ENCODE assay signal across 27 cellular contexts in the genomic region with DNA sequence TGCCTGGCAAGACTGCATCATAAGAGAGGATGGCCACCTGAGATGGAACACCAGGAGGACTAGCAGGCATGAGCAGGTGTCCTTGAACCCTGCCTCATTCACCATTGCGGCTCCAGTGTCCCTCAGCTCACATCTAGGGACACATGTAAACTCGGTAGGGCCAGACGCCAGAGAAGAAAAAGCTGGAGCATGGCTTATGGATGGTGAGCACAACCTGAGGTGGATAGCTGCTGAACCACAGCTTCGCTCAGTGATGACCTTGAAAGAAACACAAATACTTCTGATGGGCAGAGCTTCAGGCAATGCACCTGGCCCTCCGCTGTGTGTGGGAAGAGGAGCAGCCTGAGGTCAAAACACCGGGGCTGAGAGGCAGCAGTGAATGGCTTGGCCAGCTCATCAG.
A peak's percentile ranks its signal among the peaks of the same experiment; 100 is the strongest.
DNase-seq lines count a peak whose midpoint lies in the region; ATAC-seq, FAIRE-seq and TF ChIP-seq lines count a peak whose summit lies in the region.
"Had no signal": no experiment of that assay in that cellular context is flagged by ENCODE, and none has a peak within 500 bp of the region (broad histone marks: within the 10 kb centered on the region; RNA-seq: fewer than 3 reads in every experiment).

No MANE protein-coding gene starts in this region.

- H3K79me2 ChIP-seq in Loucy (ENCODE audit: insufficient read depth, low read length) (no peaks in the 10 kb centered on the region), H1 (ENCODE audit: control insufficient read depth in 1 of 2, insufficient read depth in 2 of 2, low read length in 2 of 2) (no peaks in the 10 kb centered on the region)

- no peak overlapping the region for H3K18ac ChIP-seq in H1 (ENCODE audit: extremely low read depth, low read length)

- H2AK5ac ChIP-seq in H1 (ENCODE audit: low read depth, low read length), result no peak overlapping the region

- no peak for ATAC-seq in activated CD4-positive, CD25-positive, alpha-beta regulatory T cell treated with anti-CD3 and anti-CD28 coated beads, Interleukin-2, amount 50 U/mL, for 24 hours
- no peak for ATAC-seq in HG03280 (IDR thresholded peaks at IDR 0.05; ENCODE audit: unreplicated experiment)
- ATAC-seq: activated T-cell treated with anti-CD3 and anti-CD28 coated beads, Interleukin-2, amount 50 U/mL, for 4 hours; foreskin keratinocyte; natural killer cell had no signal

- H3K4me3 ChIP-seq in Loucy (ENCODE audit: low read length, poor library complexity, severe bottlenecking), result peak overlapping the region; percentile 66
- no peak overlapping the region for H3K4me3 ChIP-seq in H1 (ENCODE audit: extremely low read depth in 1 of 4, insufficient read depth in 2 of 4, low read depth in 3 of 4, low read length in 4 of 4)
- H3K4me3 ChIP-seq in spleen, result no peak overlapping the region
- no peak overlapping the region for H3K4me3 ChIP-seq in WERI-Rb-1 (ENCODE audit: low read depth, low read length)
- H3K4me3 ChIP-seq: esophagus squamous epithelium, lung, thoracic aorta, uterus had no signal

- H3K23ac ChIP-seq in H1 (ENCODE audit: insufficient read length), result no peak overlapping the region

- no peak for FAIRE-seq in H1 (lab: Jason Lieb, UNC)
- FAIRE-seq: A204.1 had no signal

- no peak overlapping the region for H2BK20ac ChIP-seq in H1 (ENCODE audit: low read length)

- no peaks in the 10 kb centered on the region for H3K9me2 ChIP-seq in Loucy (replicated peaks; ENCODE audit: low read depth, low read length)

- WGBS in H1 (ENCODE audit: extremely low coverage in 1 of 2, insufficient coverage in 1 of 2, insufficient read length in 1 of 2, insufficient replicate concordance in 2 of 2, low coverage in 1 of 2, low lambda C conversion rate in 2 of 2, missing lambda C conversion rate in 1 of 2), 2 experiments, result 89% methylated on average over 6 of the region's 6 CpGs; no CpG with 5 or more reads in 1 of the 2 experiments
- WGBS in spleen, 5 donors, result 90 to 95% (median 94%) methylated on average over 6 of the region's 6 CpGs

- H3K4ac ChIP-seq in H1 (replicated peaks; ENCODE audit: insufficient read length, low read depth, low read length), result no peak overlapping the region

- POLR2A ChIA-PET in H1 (lab: Charles Lee; ENCODE audit: partially characterized antibody), result interaction anchor here (1.5 kb wide), 1 partner anchor 255 kb away, joined by 4 read pairs; no protein-coding TSS in a partner anchor

- H4K91ac ChIP-seq in H1 (replicated peaks; ENCODE audit: insufficient read length, low read length), result no peak overlapping the region

- H4K20me1 ChIP-seq in Loucy (ENCODE audit: insufficient read depth, low read length, poor library complexity, severe bottlenecking), result no peaks in the 10 kb centered on the region
- H4K20me1 ChIP-seq in H1 (replicated peaks in 1 of 2; ENCODE audit: control insufficient read depth in 1 of 2, insufficient read depth in 2 of 2, low read length in 2 of 2), result no peaks in the 10 kb centered on the region

- H3K4me2 ChIP-seq in Loucy (ENCODE audit: low read depth, low read length, poor library complexity, severe bottlenecking) (peak overlapping the region; percentile 72), H1 (ENCODE audit: insufficient read depth in 1 of 2, low read depth in 2 of 2, low read length in 2 of 2) (no peak overlapping the region)

- no peak overlapping the region for H2BK15ac ChIP-seq in H1 (ENCODE audit: low read length)

- no peak overlapping the region for H4K5ac ChIP-seq in H1 (ENCODE audit: insufficient read length, low read depth, low read length)

- H3K9ac ChIP-seq in Loucy (ENCODE audit: low read depth, low read length, poor library complexity, severe bottlenecking) (no peak overlapping the region), H1 (replicated peaks in 1 of 4; ENCODE audit: extremely low read depth in 1 of 4, low read depth in 3 of 4, low read length in 3 of 4) (no peak overlapping the region)

- H3K79me1 ChIP-seq in H1 (ENCODE audit: low read depth, low read length), result no peaks in the 10 kb centered on the region

- H2BK120ac ChIP-seq in H1 (replicated peaks; ENCODE audit: low read depth, low read length), result no peak overlapping the region

- peak overlapping the region; percentile 56; the same call in 1 of the 2 replicates for H2BK12ac ChIP-seq in H1 (ENCODE audit: low read depth, low read length)

- H4K8ac ChIP-seq in H1 (ENCODE audit: extremely low read depth, insufficient read depth, low read length), result no peak overlapping the region

- TF ChIP-seq RAD21 in H1 (IDR thresholded peaks at IDR 0.05 in 1 of 2, conservative IDR thresholded peaks at IDR 0.05 in 1 of 2; ENCODE audit: low read depth in 2 of 2, low read length in 2 of 2), result no peak

- no peak overlapping the region for H3K27ac ChIP-seq in H1 (ENCODE audit: low read depth, low read length)
- no peak overlapping the region for H3K27ac ChIP-seq in spleen
- H3K27ac ChIP-seq in WERI-Rb-1, result no peak overlapping the region
- H3K27ac ChIP-seq: foreskin keratinocyte, thoracic aorta, uterus had no signal

- H3K27me3 ChIP-seq in Loucy (ENCODE audit: insufficient read depth, low read length, poor library complexity, severe bottlenecking), result no peaks in the 10 kb centered on the region
- no peaks in the 10 kb centered on the region for H3K27me3 ChIP-seq in H1 (replicated peaks in 1 of 4; ENCODE audit: control insufficient read depth in 3 of 4, extremely low read depth in 1 of 4, insufficient read depth in 3 of 4, low read length in 3 of 4)
- H3K27me3 ChIP-seq in spleen (replicated peaks in 1 of 7), result no peaks in the 10 kb centered on the region
- peaks cover 80% of the 10 kb centered on the region for H3K27me3 ChIP-seq in WERI-Rb-1 (ENCODE audit: insufficient read depth, low read depth, severe bottlenecking)
- H3K27me3 ChIP-seq: esophagus squamous epithelium, foreskin keratinocyte, heart right ventricle, uterus had no signal

- no peak for TF ChIP-seq EP300 in H1 (IDR thresholded peaks at IDR 0.05; ENCODE audit: borderline replicate concordance in 1 of 2, low read depth in 2 of 2, low read length in 2 of 2)

- peak; percentile 22 for DNase-seq in activated CD4-positive, CD25-positive, alpha-beta regulatory T cell treated with anti-CD3 and anti-CD28 coated beads, Interleukin-2, amount 50 U/mL, for 72 hours
- DNase-seq in H1 (ENCODE audit: low read depth in 1 of 2, low spot score in 2 of 2) (no peak), spleen (peak; percentile 46), WERI-Rb-1 (no peak), NCI-H2029 treated with DMSO at 0.1 percent for 48 hours (lab: John Stamatoyannopoulos, UW) (no peak)
- DNase-seq: activated CD4-positive, alpha-beta T cell treated with anti-CD3 and anti-CD28 coated beads for 4 hours; activated gamma-delta T cell treated with Interleukin-2 at 50 U/mL for 16 hours; dermis blood vessel endothelial cell; DMS79 treated with DMSO at 0.1 percent for 48 hours; esophagus squamous epithelium; foreskin keratinocyte; GDM1; heart right ventricle; NCI-H1930; NCI-H524 treated with DMSO at 0.1 percent for 48 hours; OCI-M1; stimulated activated naive CD4-positive, alpha-beta T cell treated with Interleukin-2 at 50 U/mL for 16 hours; T-helper 2 cell; uterus had no signal

- H3K36me3 ChIP-seq in Loucy (ENCODE audit: insufficient read depth, low read length) (no peaks in the 10 kb centered on the region), H1 (ENCODE audit: control insufficient read depth in 2 of 4, insufficient read depth in 4 of 4, low read length in 3 of 4) (no peaks in the 10 kb centered on the region), spleen (no peaks in the 10 kb centered on the region), WERI-Rb-1 (no peaks in the 10 kb centered on the region)
- H3K36me3 ChIP-seq: esophagus squamous epithelium, heart right ventricle, thoracic aorta, uterus had no signal

- H3F3A ChIP-seq in Loucy (ENCODE audit: low read depth), result no peaks in the 10 kb centered on the region

- no peaks in the 10 kb centered on the region for H3K23me2 ChIP-seq in H1 (ENCODE audit: low read depth, low read length)

- intact Hi-C loops in spleen (cut with DNase I; ENCODE audit: low total_unique reads), result no loop called here

- no peak overlapping the region for H3K56ac ChIP-seq in H1 (replicated peaks; ENCODE audit: insufficient read length, low read depth, low read length)

- TF ChIP-seq CTCF in Loucy (conservative IDR thresholded peaks at IDR 0.05; ENCODE audit: low read length) (no peak), H1 (IDR thresholded peaks at IDR 0.05; ENCODE audit: control extremely low read depth in 1 of 3, insufficient read depth in 1 of 3, low read depth in 1 of 3, low read length in 3 of 3) (no peak), spleen (IDR thresholded peaks at IDR 0.05 in 8 of 11, conservative IDR thresholded peaks at IDR 0.05 in 3 of 11) (no peak), WERI-Rb-1 (IDR thresholded peaks at IDR 0.05; ENCODE audit: low read depth, low read length) (no peak)

- no peak overlapping the region for H2BK5ac ChIP-seq in H1 (ENCODE audit: low read depth, low read length)

- H3K4me1 ChIP-seq in Loucy (ENCODE audit: insufficient read depth, low read length, poor library complexity, severe bottlenecking) (no peaks in the 10 kb centered on the region), H1 (replicated peaks in 1 of 4; ENCODE audit: control insufficient read depth in 3 of 4, insufficient read depth in 4 of 4, low read length in 3 of 4) (peaks cover 0 to 7% (median 0%) of the 10 kb centered on the region in 4 experiments; a peak in 2 of 7 replicates), spleen (peaks cover 0 to 6% (median 0%) of the 10 kb centered on the region in 6 donors)
- H3K4me1 ChIP-seq: foreskin keratinocyte, uterus had no signal

- peaks cover 8% of the 10 kb centered on the region for H3K9me3 ChIP-seq in Loucy (ENCODE audit: insufficient read depth, low read depth, low read length)
- peaks cover 2 to 11% of the 10 kb centered on the region in 2 experiments for H3K9me3 ChIP-seq in H1 (ENCODE audit: insufficient read depth in 2 of 2, low read depth in 1 of 2, low read length in 1 of 2)
- H3K9me3 ChIP-seq in spleen, result peaks cover 4 to 14% (median 11%) of the 10 kb centered on the region in 8 donors
- peaks cover 9% of the 10 kb centered on the region for H3K9me3 ChIP-seq in WERI-Rb-1 (ENCODE audit: severe bottlenecking)
- H3K9me3 ChIP-seq: thoracic aorta had no signal

- TF ChIP-seq POLR2A in H1 (IDR thresholded peaks at IDR 0.05; ENCODE audit: control extremely low read depth in 1 of 2, low read depth in 2 of 2, low read length in 2 of 2) (no peak), spleen (IDR thresholded peaks at IDR 0.05) (no peak)

- no peak overlapping the region for H3K14ac ChIP-seq in H1 (ENCODE audit: insufficient read length)

- no peak overlapping the region for H2AFZ ChIP-seq in Loucy (ENCODE audit: low read length)
- H2AFZ ChIP-seq in H1 (ENCODE audit: low read length), result no peak overlapping the region

- CTCF ChIA-PET in H1 (lab: Charles Lee; ENCODE audit: partially characterized antibody), result interaction anchor here (0.5 to 3.1 kb wide), 5 partner anchors 14 to 90 kb away, joined by 3 to 13 read pairs (median 3); no protein-coding TSS in a partner anchor

TF ChIP-seq in H1, 55 proteins besides CTCF, POLR2A, EP300 and RAD21 (continues in another document):
- TF ChIP-seq KDM4A (IDR thresholded peaks at IDR 0.05; ENCODE audit: low read depth, low read length, severe bottlenecking) (no peak), SP4 (IDR thresholded peaks at IDR 0.05; ENCODE audit: low read length) (no peak)
- TF ChIP-seq, protein P1, sequence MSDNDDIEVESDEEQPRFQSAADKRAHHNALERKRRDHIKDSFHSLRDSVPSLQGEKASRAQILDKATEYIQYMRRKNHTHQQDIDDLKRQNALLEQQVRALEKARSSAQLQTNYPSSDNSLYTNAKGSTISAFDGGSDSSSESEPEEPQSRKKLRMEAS (IDR thresholded peaks at IDR 0.05), result no peak

Comparison
In these comparisons a context has a peak if more than half of its experiments do, and no peak if none do; other contexts are left out.
1. DNase-seq: peak in activated CD4-positive, CD25-positive, alpha-beta regulatory T cell treated with anti-CD3 and anti-CD28 coated beads, Interleukin-2, amount 50 U/mL, for 72 hours (single experiment) and spleen (single experiment); none in H1 (0 of 2), WERI-Rb-1 (single experiment) and NCI-H2029 treated with DMSO at 0.1 percent for 48 hours (single experiment).